Comparison of ENCODE assay signal across 8 cellular contexts in the genomic region with DNA sequence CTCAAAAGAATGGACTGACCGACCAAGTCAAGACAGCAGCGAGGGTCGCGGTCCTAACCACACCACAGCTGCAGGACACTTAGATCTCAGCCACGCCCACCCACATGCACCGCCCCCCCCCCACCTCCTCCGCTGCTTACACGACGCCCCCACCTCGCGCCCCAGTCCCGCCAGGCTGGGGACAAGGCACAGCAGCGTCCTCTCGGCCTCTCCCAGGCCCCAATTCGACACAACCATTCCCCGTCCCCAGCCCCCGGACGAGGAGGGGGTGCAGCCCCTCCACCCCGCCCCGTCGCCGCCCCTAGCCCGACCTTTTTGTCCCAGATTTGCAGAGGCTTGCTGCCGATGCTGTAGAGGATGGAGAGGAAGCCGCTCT. TPM values are rescaled to one million over a fixed set of nuclear protein-coding genes. Genes with fewer than 3 reads are reported as not detected.
DNase-seq lines count a peak whose midpoint lies in the region; ATAC-seq and TF ChIP-seq lines count a peak whose summit lies in the region.

No MANE protein-coding gene starts in this region.

- intact Hi-C loops in left ventricle myocardium inferior (cut with micrococcal nuclease) (loop anchor here (5.0 kb wide), 1 partner anchor 96 kb away; no protein-coding TSS in a partner anchor), gastrocnemius medialis (cut with DNase I; ENCODE audit: low total_unique reads) (loop anchor here (1.0 to 10.0 kb wide), 5 partner anchors 69 to 391 kb away; a partner anchor contains a TSS)

- CTCF ChIA-PET in activated CD8-positive, alpha-beta T cell treated with anti-CD3 and anti-CD28 coated beads, Interleukin-2, amount 10 ng/mL, durations not matched to agents 7 days and 5 days (lab: Charles Lee): interaction anchor here (1.0 to 2.1 kb wide), 8 partner anchors 8 to 208 kb away, joined by 3 to 9 read pairs (median 4); a partner anchor contains a TSS

- POLR2A ChIA-PET in activated CD8-positive, alpha-beta T cell treated with anti-CD3 and anti-CD28 coated beads, Interleukin-2, amount 10 ng/mL, durations not matched to agents 7 days and 5 days (lab: Charles Lee): interaction anchor here (0.8 to 1.5 kb wide), 8 partner anchors 10 to 122 kb away, joined by 3 to 7 read pairs (median 3); a partner anchor contains a TSS

- H3K36me3 Mint-ChIP-seq in activated CD8-positive, alpha-beta T cell treated with anti-CD3 and anti-CD28 coated beads, Interleukin-2, amount 10 ng/mL, durations not matched to agents 7 days and 5 days (ENCODE audit: low read depth): peaks cover 11% of the 10 kb centered on the region

- peak overlapping the region; percentile 86 for H3K4me3 Mint-ChIP-seq in activated CD8-positive, alpha-beta T cell treated with anti-CD3 and anti-CD28 coated beads, Interleukin-2, amount 10 ng/mL, durations not matched to agents 7 days and 5 days

- ATAC-seq in HG03354 (IDR thresholded peaks at IDR 0.05; ENCODE audit: poor library complexity, severe bottlenecking, unreplicated experiment) (peak; percentile 23), gastrocnemius medialis (no peak)
- peak; percentile 11 for ATAC-seq in activated CD8-positive, alpha-beta T cell treated with anti-CD3 and anti-CD28 coated beads, Interleukin-2, amount 10 ng/mL, durations not matched to agents 7 days and 5 days

- peaks cover 58% of the 10 kb centered on the region for H3K4me1 ChIP-seq in left ventricle myocardium inferior
- H3K4me1 ChIP-seq in gastrocnemius medialis: peaks cover 25 to 37% of the 10 kb centered on the region in 2 donors

- H3K9me3 Mint-ChIP-seq in activated CD8-positive, alpha-beta T cell treated with anti-CD3 and anti-CD28 coated beads, Interleukin-2, amount 10 ng/mL, durations not matched to agents 7 days and 5 days (ENCODE audit: insufficient read depth): peaks cover 3% of the 10 kb centered on the region

- TF ChIP-seq CTCF in left ventricle myocardium inferior (IDR thresholded peaks at IDR 0.05; ENCODE audit: borderline replicate concordance) (no peak), gastrocnemius medialis (IDR thresholded peaks at IDR 0.05 in 4 of 5, conservative IDR thresholded peaks at IDR 0.05 in 1 of 5) (no peak)

- no peaks in the 10 kb centered on the region for H3K27me3 ChIP-seq in left ventricle myocardium inferior (ENCODE audit: low read depth)
- no peaks in the 10 kb centered on the region for H3K27me3 ChIP-seq in gastrocnemius medialis

- H3K27ac ChIP-seq in left ventricle myocardium inferior (replicated peaks) (peak overlapping the region; percentile 96), gastrocnemius medialis (peak overlapping the region; percentile 86 to 91 (median 90))

- H3K4me3 ChIP-seq in left ventricle myocardium inferior (peak overlapping the region; percentile 97), gastrocnemius medialis (peak overlapping the region; percentile 84 to 92 (median 88))

- DNase-seq in stimulated activated CD4-positive, alpha-beta T cell treated with anti-CD3 and anti-CD28 coated beads, Interleukin-15, amount 100 ng/mL, for 24 hours: peak; percentile 44
- DNase-seq in stimulated activated CD4-positive, alpha-beta T cell treated with anti-CD3 and anti-CD28 coated beads, Interleukin-4, amount 100 ng/mL, for 4 hours: no peak
- DNase-seq in activated CD8-positive, alpha-beta T cell treated with anti-CD3 and anti-CD28 coated beads, Interleukin-2, amount 10 ng/mL, durations not matched to agents 7 days and 5 days: peak; percentile 30
- DNase-seq in left ventricle myocardium inferior (peak; percentile 15), gastrocnemius medialis (no peak), RPMI8226 (no peak)
- DNase-seq in stimulated activated CD4-positive, alpha-beta T cell treated with anti-CD3 and anti-CD28 coated beads, Interleukin-12 subunit alpha, Interleukin-12 subunit beta, amount 100 ng/mL, for 4 hours: no peak

- H3K36me3 ChIP-seq in left ventricle myocardium inferior: no peaks in the 10 kb centered on the region
- no peaks in the 10 kb centered on the region for H3K36me3 ChIP-seq in gastrocnemius medialis

- no peak for TF ChIP-seq POLR2A in gastrocnemius medialis (IDR thresholded peaks at IDR 0.05)

- no peaks in the 10 kb centered on the region for H3K27me3 Mint-ChIP-seq in activated CD8-positive, alpha-beta T cell treated with anti-CD3 and anti-CD28 coated beads, Interleukin-2, amount 10 ng/mL, durations not matched to agents 7 days and 5 days (ENCODE audit: low read depth)

- H3K9me3 ChIP-seq in left ventricle myocardium inferior (replicated peaks): peaks cover 8% of the 10 kb centered on the region
- no peaks in the 10 kb centered on the region for H3K9me3 ChIP-seq in gastrocnemius medialis

- in situ Hi-C loops in gastrocnemius medialis (cut with MboI; ENCODE audit: low sequenced_read_pairs in 4 of 4): loop anchor here in 3 of 4 donors (5.0 to 10.0 kb wide), 2 partner anchors 104 to 106 kb away; a partner anchor contains a TSS

- H3K27ac Mint-ChIP-seq in activated CD8-positive, alpha-beta T cell treated with anti-CD3 and anti-CD28 coated beads, Interleukin-2, amount 10 ng/mL, durations not matched to agents 7 days and 5 days: peak overlapping the region; percentile 92

- H3K4me1 Mint-ChIP-seq in activated CD8-positive, alpha-beta T cell treated with anti-CD3 and anti-CD28 coated beads, Interleukin-2, amount 10 ng/mL, durations not matched to agents 7 days and 5 days (ENCODE audit: low read depth): peaks cover 46% of the 10 kb centered on the region

RNA-seq across cellular contexts. Expression of a gene that starts 0.5 kb away (rescaled TPM):
- total RNA-seq in activated CD8-positive, alpha-beta T cell treated with anti-CD3 and anti-CD28 coated beads, Interleukin-2, amount 10 ng/mL, durations not matched to agents 7 days and 5 days: 10 to 100 TPM; 48.1 to 48.4 TPM
- total RNA-seq in left ventricle myocardium inferior (34.5 TPM), gastrocnemius medialis (10 to 100 TPM in 2 of 4 donors, 1 to 10 TPM in 2; 6.5 to 16.0 (median 9.1) TPM)

Comparison
In these comparisons a context has a peak if more than half of its experiments do, and no peak if none do; other contexts are left out.
1. DNase-seq: peak in stimulated activated CD4-positive, alpha-beta T cell treated with anti-CD3 and anti-CD28 coated beads, Interleukin-15, amount 100 ng/mL, for 24 hours (single experiment), activated CD8-positive, alpha-beta T cell treated with anti-CD3 and anti-CD28 coated beads, Interleukin-2, amount 10 ng/mL, durations not matched to agents 7 days and 5 days (single experiment) and left ventricle myocardium inferior (single experiment); none in stimulated activated CD4-positive, alpha-beta T cell treated with anti-CD3 and anti-CD28 coated beads, Interleukin-4, amount 100 ng/mL, for 4 hours (0 of 2), gastrocnemius medialis (0 of 2), stimulated activated CD4-positive, alpha-beta T cell treated with anti-CD3 and anti-CD28 coated beads, Interleukin-12 subunit alpha, Interleukin-12 subunit beta, amount 100 ng/mL, for 4 hours (single experiment) and RPMI8226 (single experiment).
2. ATAC-seq: peak in HG03354 (single experiment) and activated CD8-positive, alpha-beta T cell treated with anti-CD3 and anti-CD28 coated beads, Interleukin-2, amount 10 ng/mL, durations not matched to agents 7 days and 5 days (single experiment); none in gastrocnemius medialis (0 of 2).